27 cellular contexts compared by ENCODE assay signal in genomic region chr5:25567881-25568280, GRCh38.
"Had no signal": no experiment of that assay in that cellular context is flagged by ENCODE, and none has a peak within 500 bp of the region (broad histone marks: within the 10 kb centered on the region; RNA-seq: fewer than 3 reads in every experiment).

No MANE protein-coding gene starts in this region.

- DNase-seq: activated CD4-positive, alpha-beta memory T cell treated with anti-CD3 and anti-CD28 coated beads for 36 hours; activated CD4-positive, alpha-beta T cell treated with anti-CD3 and anti-CD28 coated beads for 36 hours; activated CD4-positive, alpha-beta T cell treated with anti-CD3 and anti-CD28 coated beads, Interleukin-2, amount 10 ng/mL, durations not matched to agents 24 days and 14 days; activated CD4-positive, CD25-positive, alpha-beta regulatory T cell; activated CD4-positive, CD25-positive, alpha-beta regulatory T cell treated with anti-CD3 and anti-CD28 coated beads, Interleukin-2, amount 50 U/mL, for 72 hours; activated CD8-positive, alpha-beta memory T cell treated with anti-CD3 and anti-CD28 coated beads, Interleukin-2, amount 10 ng/mL, durations not matched to agents 7 days and 5 days; activated CD8-positive, alpha-beta memory T cell treated with anti-CD3 and anti-CD28 coated beads, Interleukin-2, amount 50 U/mL, for 4 hours; activated CD8-positive, alpha-beta T cell treated with anti-CD3 and anti-CD28 coated beads, Interleukin-2, amount 10 ng/mL, durations not matched to agents 7 days and 5 days; activated effector memory CD4-positive, alpha-beta T cell treated with anti-CD3 and anti-CD28 coated beads, Interleukin-2, amount 50 U/mL, for 16 hours; activated naive CD4-positive, alpha-beta T cell treated with anti-CD3 and anti-CD28 coated beads for 36 hours; activated naive CD8-positive, alpha-beta T cell treated with anti-CD3 and anti-CD28 coated beads for 36 hours; activated naive CD8-positive, alpha-beta T cell treated with anti-CD3 and anti-CD28 coated beads, Interleukin-2, amount 50 U/mL, for 24 hours; activated T-cell treated with anti-CD3 and anti-CD28 coated beads, Interleukin-2, amount 50 U/mL, for 1 hour; activated T-cell treated with anti-CD3 and anti-CD28 coated beads, Interleukin-2, amount 50 U/mL, for 48 hours; adrenal gland; amygdala; aorta; body of pancreas; caudate nucleus; cortex of kidney; effector CD8-positive, alpha-beta T cell; foreskin fibroblast; head of caudate nucleus; T-helper 17 cell; T1000; WERI-Rb-1 had no signal

- H3K27ac ChIP-seq: adrenal gland, body of pancreas, WERI-Rb-1 had no signal

- ATAC-seq: activated CD4-positive, alpha-beta T cell treated with anti-CD3 and anti-CD28 coated beads for 36 hours; activated CD8-positive, alpha-beta memory T cell treated with anti-CD3 and anti-CD28 coated beads, Interleukin-2, amount 10 ng/mL, durations not matched to agents 7 days and 5 days; activated CD8-positive, alpha-beta T cell treated with anti-CD3 and anti-CD28 coated beads, Interleukin-2, amount 10 ng/mL, durations not matched to agents 7 days and 5 days; activated naive CD8-positive, alpha-beta T cell treated with anti-CD3 and anti-CD28 coated beads, Interleukin-2, amount 50 U/mL, for 24 hours; body of pancreas; esophagus mucosa; T-helper 17 cell had no signal

- H3K9me3 ChIP-seq: adrenal gland, body of pancreas had no signal

- H3K27me3 ChIP-seq: adrenal gland, body of pancreas had no signal

- H3K36me3 ChIP-seq: adrenal gland, WERI-Rb-1 had no signal

- H3K4me3 ChIP-seq: adrenal gland, body of pancreas had no signal

- H3K4me1 ChIP-seq: adrenal gland, body of pancreas had no signal
